ENCODE assay signal across 1 cellular context in genomic region chr21:33943293-33943692, GRCh38.
TF ChIP-seq lines count a peak whose summit lies in the region.

No MANE protein-coding gene starts in this region.

TF ChIP-seq in GM12878, 131 proteins besides CTCF, POLR2A, EP300 and RAD21 (continued from another document):
- TF ChIP-seq MYC (IDR thresholded peaks at IDR 0.05; ENCODE audit: insufficient read depth, insufficient read length, insufficient replicate concordance, low read length, severe bottlenecking) (no peak), DPF2 (IDR thresholded peaks at IDR 0.05) (no peak), ZSCAN29 (IDR thresholded peaks at IDR 0.05) (no peak), KDM1A (IDR thresholded peaks at IDR 0.05; ENCODE audit: borderline replicate concordance) (no peak), BHLHE40 (IDR thresholded peaks at IDR 0.05; ENCODE audit: borderline replicate concordance in 1 of 2, low read depth in 2 of 2, low read length in 1 of 2) (no peak), ATF3 (IDR thresholded peaks at IDR 0.05; ENCODE audit: borderline replicate concordance, extremely low read depth, low read depth, low read length) (no peak), SRF (IDR thresholded peaks at IDR 0.05; ENCODE audit: low read depth in 2 of 2, low read length in 2 of 2) (no peak), NKRF (conservative IDR thresholded peaks at IDR 0.05) (no peak), CUX1 (IDR thresholded peaks at IDR 0.05; ENCODE audit: insufficient replicate concordance, low read depth, low read length) (no peak), SMAD5 (IDR thresholded peaks at IDR 0.05; ENCODE audit: low read depth) (no peak)
